In the genomic region with DNA sequence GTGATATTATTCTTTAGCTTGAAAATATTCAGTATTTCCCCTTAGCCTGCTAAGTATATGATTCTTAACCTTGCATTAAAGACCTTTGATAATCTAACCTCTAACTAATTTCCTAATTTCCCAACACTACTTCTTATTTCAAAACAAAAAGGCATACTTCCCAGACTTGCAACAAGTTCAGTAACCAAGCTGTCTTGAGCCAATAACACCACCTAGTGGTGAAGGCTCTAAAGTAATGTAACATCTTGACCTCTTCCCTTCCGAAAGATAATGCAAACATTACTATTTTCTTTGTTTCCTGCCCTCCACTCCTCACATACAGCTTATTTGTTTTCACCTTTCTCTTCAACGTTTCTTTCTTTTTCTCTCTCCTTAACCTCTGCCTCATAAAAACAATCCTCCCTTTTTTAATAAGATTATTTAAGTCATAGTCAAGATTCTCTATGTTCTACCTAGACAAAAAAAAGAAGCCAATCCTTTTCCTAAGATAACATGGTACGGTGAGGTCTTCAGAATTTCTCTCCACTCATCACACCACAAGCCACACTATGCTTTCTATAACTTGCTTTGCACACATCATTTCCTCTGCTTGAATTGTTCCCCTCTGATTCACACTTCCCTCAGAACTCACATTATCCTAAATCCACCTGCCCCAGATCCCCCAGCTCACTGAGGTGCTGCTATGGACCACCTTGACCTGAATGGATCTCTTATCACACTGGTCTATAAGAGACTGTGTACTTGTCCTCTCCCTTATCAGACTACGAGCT, we compare ENCODE assay signal across 8 cellular contexts. TPM values are rescaled to one million over a fixed set of nuclear protein-coding genes. Genes with fewer than 3 reads are reported as not detected.
A peak's percentile ranks its signal among the peaks of the same experiment; 100 is the strongest.
DNase-seq lines count a peak whose midpoint lies in the region; ATAC-seq, FAIRE-seq and TF ChIP-seq lines count a peak whose summit lies in the region.
"Had no signal": no experiment of that assay in that cellular context is flagged by ENCODE, and none has a peak within 500 bp of the region (broad histone marks: within the 10 kb centered on the region; RNA-seq: fewer than 3 reads in every experiment).

No MANE protein-coding gene starts in this region.

- peaks cover 6% of the 10 kb centered on the region for H3K27me3 Mint-ChIP-seq in stimulated activated memory B cell treated with anti-CD40 and anti-IgM and Interleukin-4, amounts not matched to agents 10 μg/mL and 1 μg/mL and 100 μg/mL, for 72 hours

- H2AK5ac ChIP-seq in mesenchymal stem cell (ENCODE audit: low read length, severe bottlenecking) = no peak overlapping the region

- H3F3A ChIP-seq in DOHH2 (ENCODE audit: control insufficient read depth, insufficient read depth) = no peaks in the 10 kb centered on the region

- SMC1A ChIA-PET in GM12878 (lab: Charles Lee; ENCODE audit: uncharacterized antibody, unreplicated experiment) = no interaction called here

- H3K9ac ChIP-seq in GM12878 (ENCODE audit: control insufficient read depth, insufficient read depth, low read length) (no peak overlapping the region), mesenchymal stem cell (ENCODE audit: low read length) (no peak overlapping the region)

- RAD21 ChIA-PET in GM12878 (lab: Charles Lee; ENCODE audit: unreplicated experiment) = no interaction called here

- H3K4me1 Mint-ChIP-seq in stimulated activated memory B cell treated with anti-CD40 and anti-IgM and Interleukin-4, amounts not matched to agents 10 μg/mL and 1 μg/mL and 100 μg/mL, for 72 hours = no peaks in the 10 kb centered on the region

- H4K20me1 ChIP-seq in DOHH2 (ENCODE audit: control insufficient read depth, insufficient read depth, low read depth, low read length) = no peaks in the 10 kb centered on the region
- no peaks in the 10 kb centered on the region for H4K20me1 ChIP-seq in GM12878 (ENCODE audit: control insufficient read depth, insufficient read depth)

- ATAC-seq in GM12878 (no peak), left colon (no peak)
- no peak for ATAC-seq in stimulated activated memory B cell treated with anti-CD40 and anti-IgM and Interleukin-4, amounts not matched to agents 10 μg/mL and 1 μg/mL and 100 μg/mL, for 72 hours

- no peaks in the 10 kb centered on the region for H3K79me2 ChIP-seq in DOHH2 (ENCODE audit: control insufficient read depth, low read length)
- no peaks in the 10 kb centered on the region for H3K79me2 ChIP-seq in GM12878 (ENCODE audit: control insufficient read depth, insufficient read depth, low read length)

- in situ Hi-C loops in GM12878 (cut with MboI) = no loop called here

- no peak overlapping the region for H2BK120ac ChIP-seq in mesenchymal stem cell (ENCODE audit: low read depth, low read length)

- H3K4me1 ChIP-seq in DOHH2 (ENCODE audit: control insufficient read depth, low read length) = no peaks in the 10 kb centered on the region
- no peaks in the 10 kb centered on the region for H3K4me1 ChIP-seq in GM12878 (ENCODE audit: control insufficient read depth, insufficient read depth, low read length)
- H3K4me1 ChIP-seq in mesenchymal stem cell (ENCODE audit: control insufficient read depth, insufficient read depth, low read depth, low read length) = peaks cover 5% of the 10 kb centered on the region

- TF ChIP-seq RAD21 in GM12878 (IDR thresholded peaks at IDR 0.05; ENCODE audit: insufficient read depth, low read depth, low read length) = no peak

- H3K9me3 ChIP-seq in DOHH2 (ENCODE audit: control insufficient read depth, insufficient read depth, low read length) (peaks cover 18% of the 10 kb centered on the region; the same call in 1 of the 2 replicates), GM12878 (replicated peaks; ENCODE audit: control insufficient read depth, insufficient read depth, low read length) (no peaks in the 10 kb centered on the region; the same call in 1 of the 3 replicates), mesenchymal stem cell (ENCODE audit: control insufficient read depth, low read length) (peaks cover 19% of the 10 kb centered on the region)

- H3K4me3 Mint-ChIP-seq in stimulated activated memory B cell treated with anti-CD40 and anti-IgM and Interleukin-4, amounts not matched to agents 10 μg/mL and 1 μg/mL and 100 μg/mL, for 72 hours = no peak overlapping the region

- no peaks in the 10 kb centered on the region for H3K9me2 ChIP-seq in DOHH2 (replicated peaks; ENCODE audit: control insufficient read depth, low read length)

- H2BK15ac ChIP-seq in mesenchymal stem cell (ENCODE audit: low read depth, poor library complexity, severe bottlenecking) = no peak overlapping the region

- BruUV-seq in GM12878 (replicated peaks; lab: Mats Ljungman, UMichigan) = no TSS peak

- H3K27ac Mint-ChIP-seq in stimulated activated memory B cell treated with anti-CD40 and anti-IgM and Interleukin-4, amounts not matched to agents 10 μg/mL and 1 μg/mL and 100 μg/mL, for 72 hours = no peak overlapping the region

- FAIRE-seq in GM12878 (lab: Jason Lieb, UNC) (no peak), frontal cortex (lab: Jason Lieb, UNC) (no peak)

- no peak overlapping the region for H2BK12ac ChIP-seq in mesenchymal stem cell (ENCODE audit: low read length in 2 of 2)

- TF ChIP-seq EP300 in GM12878 (IDR thresholded peaks at IDR 0.05; ENCODE audit: borderline replicate concordance in 1 of 2, control insufficient read depth in 1 of 2, low read depth in 2 of 2, low read length in 2 of 2) = no peak

- 14% methylated on average over 4 of the region's 4 CpGs for WGBS in GM12878 (ENCODE audit: insufficient coverage, insufficient replicate concordance, low lambda C conversion rate, missing lambda C conversion rate)
- WGBS in mesenchymal stem cell = 64% methylated on average over 4 of the region's 4 CpGs

- H3K4me3 ChIP-seq in DOHH2 (ENCODE audit: low read length) (no peak overlapping the region), GM12878 (no peak overlapping the region), mesenchymal stem cell (ENCODE audit: insufficient read depth in 1 of 2, low read depth in 1 of 2, low read length in 2 of 2) (no peak overlapping the region)
- H3K4me3 ChIP-seq in Jurkat, Clone E6-1 (ENCODE audit: low read length) = no peak overlapping the region
- H3K4me3 ChIP-seq: upper lobe of left lung had no signal

- H3K36me3 Mint-ChIP-seq in stimulated activated memory B cell treated with anti-CD40 and anti-IgM and Interleukin-4, amounts not matched to agents 10 μg/mL and 1 μg/mL and 100 μg/mL, for 72 hours = no peaks in the 10 kb centered on the region

- H2BK5ac ChIP-seq in mesenchymal stem cell (ENCODE audit: low read depth, low read length, poor library complexity, severe bottlenecking) = no peak overlapping the region

- H3K4ac ChIP-seq in mesenchymal stem cell (ENCODE audit: low read depth in 1 of 2, low read length in 2 of 2) = no peak overlapping the region

- no peak overlapping the region for H3K18ac ChIP-seq in mesenchymal stem cell (ENCODE audit: low read depth in 1 of 2, low read length in 2 of 2)

- no peak overlapping the region for H4K91ac ChIP-seq in mesenchymal stem cell (ENCODE audit: low read length)

- H3K9me3 Mint-ChIP-seq in stimulated activated memory B cell treated with anti-CD40 and anti-IgM and Interleukin-4, amounts not matched to agents 10 μg/mL and 1 μg/mL and 100 μg/mL, for 72 hours = peaks cover 3% of the 10 kb centered on the region

- H3K14ac ChIP-seq in mesenchymal stem cell (ENCODE audit: low read length in 2 of 2) = no peak overlapping the region

- TF ChIP-seq CTCF in DOHH2 (IDR thresholded peaks at IDR 0.05; ENCODE audit: low read depth, low read length, poor library complexity, severe bottlenecking) = peak; percentile 51
- peak in 1 of 3 experiments; percentile 12; a peak in 1 of 6 replicates for TF ChIP-seq CTCF in GM12878 (IDR thresholded peaks at IDR 0.05 in 2 of 3, conservative IDR thresholded peaks at IDR 0.05 in 1 of 3; ENCODE audit: control insufficient read depth in 2 of 3, extremely low read depth in 1 of 3, insufficient read depth in 1 of 3, low read depth in 3 of 3, low read length in 3 of 3)

- CTCF ChIA-PET in GM12878 (lab: Yijun Ruan, JAX) = no interaction called here

- H3K4me2 ChIP-seq in DOHH2 (ENCODE audit: low read length) (no peak overlapping the region), GM12878 (ENCODE audit: control insufficient read depth, insufficient read depth) (no peak overlapping the region), mesenchymal stem cell (ENCODE audit: low read length, poor library complexity, severe bottlenecking) (no peak overlapping the region)

- DNase-seq in Jurkat, Clone E6-1 (ENCODE audit: low read depth, low spot score) = peak; percentile 58
- DNase-seq in GM12878 (ENCODE audit: low read depth, low spot score) = no peak
- peak; percentile 42 for DNase-seq in mesenchymal stem cell
- DNase-seq in frontal cortex (ENCODE audit: low spot score in 2 of 2) = no peak
- DNase-seq in left colon = no peak
- DNase-seq: upper lobe of left lung had no signal

- H3K27ac ChIP-seq in DOHH2 (ENCODE audit: low read depth, low read length) = no peak overlapping the region
- H3K27ac ChIP-seq in GM12878 (ENCODE audit: control insufficient read depth, insufficient read depth) = no peak overlapping the region
- no peak overlapping the region for H3K27ac ChIP-seq in mesenchymal stem cell (ENCODE audit: low read length, poor library complexity, severe bottlenecking)
- H3K27ac ChIP-seq: upper lobe of left lung had no signal

- H2AFZ ChIP-seq in GM12878 (ENCODE audit: control insufficient read depth, low read depth, low read length) (no peak overlapping the region), mesenchymal stem cell (ENCODE audit: low read depth, low read length) (no peak overlapping the region)

- H3K27me3 ChIP-seq in DOHH2 (ENCODE audit: control insufficient read depth, low read length) (no peaks in the 10 kb centered on the region), GM12878 (replicated peaks in 1 of 2; ENCODE audit: control insufficient read depth in 2 of 2, insufficient read depth in 2 of 2, low read length in 1 of 2) (no peaks in the 10 kb centered on the region), mesenchymal stem cell (ENCODE audit: control insufficient read depth in 1 of 2, insufficient read depth in 1 of 2, low read length in 2 of 2) (no peaks in the 10 kb centered on the region)
- H3K27me3 ChIP-seq: upper lobe of left lung had no signal

- H3K79me1 ChIP-seq in mesenchymal stem cell (replicated peaks; ENCODE audit: low read length, poor library complexity, severe bottlenecking) = no peaks in the 10 kb centered on the region

- intact Hi-C loops in GM12878 (cut with micrococcal nuclease; ENCODE audit: unreplicated experiment) = no loop called here
- intact Hi-C loops in left colon (cut with DNase I, micrococcal nuclease) = loop anchor here in 1 of 2 donors (5.0 kb wide), 1 partner anchor 53 kb away; no protein-coding TSS in a partner anchor

- H4K8ac ChIP-seq in mesenchymal stem cell (ENCODE audit: low read length) = no peak overlapping the region

- no peak overlapping the region for H3K23ac ChIP-seq in mesenchymal stem cell (ENCODE audit: low read length in 2 of 2)

- POLR2A ChIA-PET in GM12878 (lab: Charles Lee) = no interaction called here

- H3K36me3 ChIP-seq in DOHH2 (ENCODE audit: control insufficient read depth, low read length) (no peaks in the 10 kb centered on the region), GM12878 (ENCODE audit: control insufficient read depth in 2 of 2, insufficient read depth in 2 of 2, low read length in 1 of 2) (no peaks in the 10 kb centered on the region), mesenchymal stem cell (ENCODE audit: control insufficient read depth in 1 of 2, insufficient read depth in 2 of 2, low read depth in 1 of 2, low read length in 2 of 2) (peaks cover 0 to 5% of the 10 kb centered on the region in 2 experiments)
- H3K36me3 ChIP-seq: upper lobe of left lung had no signal

- TF ChIP-seq POLR2A in GM12878 (IDR thresholded peaks at IDR 0.05; ENCODE audit: low read depth, low read length) = no peak

RNA-seq across cellular contexts. Expression of a gene that starts 3.5 kb away (rescaled TPM):
- polyA plus RNA-seq in Jurkat, Clone E6-1 (2012; ENCODE audit: insufficient read depth, insufficient read length) = 139 TPM
- 0.07 and 0.10 TPM in 2 replicates for total RNA-seq in GM12878 (2013; cell fraction: nucleolus; rRNA removed)
- total RNA-seq in GM12878 (2014; rRNA removed) (0.11 and 0.54 TPM in 2 replicates), GM12878 (2014; rRNA removed; fragmentation: Illumina TruSeq; extraction: Trizol) (0.04 and 0.41 TPM in 2 replicates), GM12878 (2021) (0.58 and 0.69 TPM in 2 replicates), frontal cortex (26.9 TPM), left colon (100 to 1,000 TPM; 291 to 299 TPM)
- polyA plus RNA-seq in GM12878 (2011; ENCODE audit: low read depth) = 0.01 TPM
- polyA plus RNA-seq in GM12878 (2011; rRNA removed) (10.6 and 11.8 TPM in 2 replicates), GM12878 (2014; fragmentation: Illumina TruSeq; extraction: Trizol) (0.07 and 0.08 TPM in 2 replicates), GM12878 (2014; fragmentation: Nextera tagmentation; extraction: Ambion mirVana) (under 1 TPM in 1 of 2 experiments, not detected in 1; 0.08 TPM), GM12878 (2014; rRNA removed) (0.03 and 0.14 TPM in 2 replicates), GM12878 (2016; fragmentation: Nextera tagmentation; extraction: Ambion mirVana) (under 1 TPM; 0.04 to 0.12 TPM)
- polyA plus RNA-seq in GM12878 (2011; cell fraction: cytosol; rRNA removed) = 10.1 and 13.0 TPM in 2 replicates
- 15.5 and 16.4 TPM in 2 replicates for polyA plus RNA-seq in GM12878 (2011; cell fraction: nucleus; rRNA removed)
- 0.05 and 0.07 TPM in 2 replicates for polyA plus RNA-seq in GM12878 (2012)
- 27.4 and 36.9 TPM in 2 replicates for polyA minus RNA-seq in GM12878 (2011; rRNA and poly(A)+ RNA removed)
- 9.8 and 16.6 TPM in 2 replicates for polyA minus RNA-seq in GM12878 (2011; cell fraction: cytosol; rRNA and poly(A)+ RNA removed)
- polyA minus RNA-seq in GM12878 (2011; cell fraction: nucleus; rRNA and poly(A)+ RNA removed) = 10.3 and 15.7 TPM in 2 replicates
- 137 TPM for polyA plus RNA-seq in mesenchymal stem cell (2013, experiment 1 of 2)
- polyA plus RNA-seq in mesenchymal stem cell (2013, experiment 2 of 2) = 119 TPM

Comparison
In these comparisons a context has a peak if more than half of its experiments do, and no peak if none do; other contexts are left out.
1. DNase-seq: peak in Jurkat, Clone E6-1 (single experiment) and mesenchymal stem cell (single experiment); none in GM12878 (single experiment), frontal cortex (0 of 2) and left colon (0 of 2).
2. RNA of a gene that starts 3.5 kb away (total RNA-seq): 291 to 299 TPM in left colon and 26.9 TPM in frontal cortex (single experiment); 0.04 to 0.69 TPM in GM12878; every median in the first group is over 10 times any median in the second.